In the genomic region with DNA sequence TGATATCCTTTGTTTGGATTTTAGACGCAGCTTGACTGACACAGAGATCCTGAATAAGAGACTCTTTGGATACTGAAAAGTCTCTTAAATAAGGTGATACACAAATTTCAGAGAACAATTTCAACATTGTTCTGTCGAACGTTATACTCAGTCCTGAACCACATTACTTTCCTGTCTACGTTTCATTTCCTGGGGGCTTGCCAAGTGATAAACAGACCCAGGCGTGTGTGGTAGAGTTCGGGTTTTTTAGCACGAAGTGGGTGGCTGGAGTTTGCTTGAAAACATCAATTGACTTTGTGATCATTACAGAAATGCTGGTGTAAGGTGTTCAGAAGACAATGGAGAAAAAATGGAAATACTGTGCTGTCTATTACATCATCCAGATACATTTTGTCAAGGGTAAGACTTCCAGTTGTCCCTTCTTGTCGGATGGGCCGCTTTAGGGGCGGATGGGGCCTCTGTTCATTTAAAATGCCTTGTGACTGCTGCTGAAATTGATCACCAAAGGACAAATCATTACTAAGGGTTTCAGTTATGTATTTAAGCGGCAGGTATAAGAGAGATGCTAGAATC, we compare ENCODE assay signal across 9 cellular contexts. TPM values are rescaled to one million over a fixed set of nuclear protein-coding genes. Genes with fewer than 3 reads are reported as not detected.
DNase-seq lines count a peak whose midpoint lies in the region; ATAC-seq and TF ChIP-seq lines count a peak whose summit lies in the region.
"Had no signal": no experiment of that assay in that cellular context is flagged by ENCODE, and none has a peak within 500 bp of the region (broad histone marks: within the 10 kb centered on the region; RNA-seq: fewer than 3 reads in every experiment).

A gene with protein sequence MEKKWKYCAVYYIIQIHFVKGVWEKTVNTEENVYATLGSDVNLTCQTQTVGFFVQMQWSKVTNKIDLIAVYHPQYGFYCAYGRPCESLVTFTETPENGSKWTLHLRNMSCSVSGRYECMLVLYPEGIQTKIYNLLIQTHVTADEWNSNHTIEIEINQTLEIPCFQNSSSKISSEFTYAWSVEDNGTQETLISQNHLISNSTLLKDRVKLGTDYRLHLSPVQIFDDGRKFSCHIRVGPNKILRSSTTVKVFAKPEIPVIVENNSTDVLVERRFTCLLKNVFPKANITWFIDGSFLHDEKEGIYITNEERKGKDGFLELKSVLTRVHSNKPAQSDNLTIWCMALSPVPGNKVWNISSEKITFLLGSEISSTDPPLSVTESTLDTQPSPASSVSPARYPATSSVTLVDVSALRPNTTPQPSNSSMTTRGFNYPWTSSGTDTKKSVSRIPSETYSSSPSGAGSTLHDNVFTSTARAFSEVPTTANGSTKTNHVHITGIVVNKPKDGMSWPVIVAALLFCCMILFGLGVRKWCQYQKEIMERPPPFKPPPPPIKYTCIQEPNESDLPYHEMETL (plus strand): TSS at position 287 of the 573 bp plus-strand sequence. CDS start 52 bp downstream, at position 339.

- ATAC-seq in GM18867 (IDR thresholded peaks at IDR 0.05; ENCODE audit: unreplicated experiment) (peak; percentile 33), HG03108 (IDR thresholded peaks at IDR 0.05; ENCODE audit: unreplicated experiment) (peak; percentile 46), HG03439 (IDR thresholded peaks at IDR 0.05; ENCODE audit: unreplicated experiment) (no peak)
- ATAC-seq in activated CD8-positive, alpha-beta T cell treated with anti-CD3 and anti-CD28 coated beads, Interleukin-2, amount 10 ng/mL, durations not matched to agents 7 days and 5 days: peak; percentile 73
- ATAC-seq: left colon had no signal

- no peaks in the 10 kb centered on the region for H3K9me3 Mint-ChIP-seq in activated CD8-positive, alpha-beta T cell treated with anti-CD3 and anti-CD28 coated beads, Interleukin-2, amount 10 ng/mL, durations not matched to agents 7 days and 5 days (ENCODE audit: insufficient read depth)
- H3K9me3 Mint-ChIP-seq in immature natural killer cell (no peaks in the 10 kb centered on the region), type B pancreatic cell (peaks cover 7% of the 10 kb centered on the region)
- H3K9me3 Mint-ChIP-seq in stimulated activated naive CD8-positive, alpha-beta T cell treated with anti-CD3 and anti-CD28 coated beads, Interleukin-15, Interleukin-2, amounts not matched to agents 100 ng/mL and 50 ng/mL, for 24 hours: no peaks in the 10 kb centered on the region

- H3K27me3 Mint-ChIP-seq in activated CD8-positive, alpha-beta T cell treated with anti-CD3 and anti-CD28 coated beads, Interleukin-2, amount 10 ng/mL, durations not matched to agents 7 days and 5 days (ENCODE audit: low read depth): no peaks in the 10 kb centered on the region
- H3K27me3 Mint-ChIP-seq in immature natural killer cell (ENCODE audit: low read depth in 3 of 3): peaks cover 4 to 13% (median 6%) of the 10 kb centered on the region in 3 donors
- no peaks in the 10 kb centered on the region for H3K27me3 Mint-ChIP-seq in stimulated activated naive CD8-positive, alpha-beta T cell treated with anti-CD3 and anti-CD28 coated beads, Interleukin-15, Interleukin-2, amounts not matched to agents 100 ng/mL and 50 ng/mL, for 24 hours
- no peaks in the 10 kb centered on the region for H3K27me3 Mint-ChIP-seq in type B pancreatic cell

- H3K36me3 Mint-ChIP-seq in activated CD8-positive, alpha-beta T cell treated with anti-CD3 and anti-CD28 coated beads, Interleukin-2, amount 10 ng/mL, durations not matched to agents 7 days and 5 days (ENCODE audit: low read depth): peaks cover 56% of the 10 kb centered on the region
- H3K36me3 Mint-ChIP-seq in immature natural killer cell: peaks cover 9 to 10% (median 10%) of the 10 kb centered on the region in 3 donors
- H3K36me3 Mint-ChIP-seq in stimulated activated naive CD8-positive, alpha-beta T cell treated with anti-CD3 and anti-CD28 coated beads, Interleukin-15, Interleukin-2, amounts not matched to agents 100 ng/mL and 50 ng/mL, for 24 hours (ENCODE audit: low read depth): peaks cover 16% of the 10 kb centered on the region
- no peaks in the 10 kb centered on the region for H3K36me3 Mint-ChIP-seq in type B pancreatic cell

- peaks cover 67% of the 10 kb centered on the region for H3K4me1 Mint-ChIP-seq in activated CD8-positive, alpha-beta T cell treated with anti-CD3 and anti-CD28 coated beads, Interleukin-2, amount 10 ng/mL, durations not matched to agents 7 days and 5 days (ENCODE audit: low read depth)
- H3K4me1 Mint-ChIP-seq in immature natural killer cell (peaks cover 0 to 84% of the 10 kb centered on the region in 2 donors), type B pancreatic cell (ENCODE audit: unreplicated experiment) (peaks cover 18% of the 10 kb centered on the region)
- H3K4me1 Mint-ChIP-seq in stimulated activated naive CD8-positive, alpha-beta T cell treated with anti-CD3 and anti-CD28 coated beads, Interleukin-15, Interleukin-2, amounts not matched to agents 100 ng/mL and 50 ng/mL, for 24 hours (ENCODE audit: low read depth): peaks cover 55% of the 10 kb centered on the region

- POLR2A ChIA-PET in activated CD8-positive, alpha-beta T cell treated with anti-CD3 and anti-CD28 coated beads, Interleukin-2, amount 10 ng/mL, durations not matched to agents 7 days and 5 days (lab: Charles Lee): interaction anchor here (0.6 to 1.7 kb wide), 11 partner anchors 9 to 263 kb away, joined by 3 to 16 read pairs (median 4); no protein-coding TSS in a partner anchor

- DNase-seq in activated CD8-positive, alpha-beta T cell treated with anti-CD3 and anti-CD28 coated beads, Interleukin-2, amount 10 ng/mL, durations not matched to agents 7 days and 5 days: peak; percentile 84
- peak; percentile 74 to 78 (median 77) for DNase-seq in immature natural killer cell
- DNase-seq in HCEC 1CT: no peak
- DNase-seq in type B pancreatic cell (ENCODE audit: extremely low spot score, unreplicated experiment): no peak

- no peak within 1 kb of the TSS for H3K4me3 Mint-ChIP-seq in activated CD8-positive, alpha-beta T cell treated with anti-CD3 and anti-CD28 coated beads, Interleukin-2, amount 10 ng/mL, durations not matched to agents 7 days and 5 days
- peak within 1 kb of the TSS; percentile 29 to 92 (median 43) for H3K4me3 Mint-ChIP-seq in immature natural killer cell
- peak within 1 kb of the TSS; percentile 21 for H3K4me3 Mint-ChIP-seq in stimulated activated naive CD8-positive, alpha-beta T cell treated with anti-CD3 and anti-CD28 coated beads, Interleukin-15, Interleukin-2, amounts not matched to agents 100 ng/mL and 50 ng/mL, for 24 hours
- H3K4me3 Mint-ChIP-seq in type B pancreatic cell: no peak within 1 kb of the TSS

- CTCF ChIA-PET in activated CD8-positive, alpha-beta T cell treated with anti-CD3 and anti-CD28 coated beads, Interleukin-2, amount 10 ng/mL, durations not matched to agents 7 days and 5 days (lab: Charles Lee): interaction anchor here (0.7 to 6.0 kb wide), 10 partner anchors 68 to 1228 kb away, joined by 3 to 46 read pairs (median 4); no protein-coding TSS in a partner anchor

- H3K27ac Mint-ChIP-seq in activated CD8-positive, alpha-beta T cell treated with anti-CD3 and anti-CD28 coated beads, Interleukin-2, amount 10 ng/mL, durations not matched to agents 7 days and 5 days: peak within 1 kb of the TSS; percentile 99
- H3K27ac Mint-ChIP-seq in immature natural killer cell (peak within 1 kb of the TSS in 3 of 6 donors; percentile 97 to 99 (median 98)), type B pancreatic cell (no peak within 1 kb of the TSS)
- H3K27ac Mint-ChIP-seq in stimulated activated naive CD8-positive, alpha-beta T cell treated with anti-CD3 and anti-CD28 coated beads, Interleukin-15, Interleukin-2, amounts not matched to agents 100 ng/mL and 50 ng/mL, for 24 hours: no peak within 1 kb of the TSS

- TF ChIP-seq CTCF in type B pancreatic cell (conservative IDR thresholded peaks at IDR 0.05): no peak

RNA-seq across cellular contexts. Expression of the gene that starts here (rescaled TPM):
- 100 to 1,000 TPM; 293 to 303 TPM for total RNA-seq in activated CD8-positive, alpha-beta T cell treated with anti-CD3 and anti-CD28 coated beads, Interleukin-2, amount 10 ng/mL, durations not matched to agents 7 days and 5 days
- polyA plus RNA-seq in immature natural killer cell: 100 to 1,000 TPM; 206 to 251 (median 217) TPM
- not detected in 2 replicates for total RNA-seq in type B pancreatic cell (ENCODE audit: low replicate concordance)

Comparison
In these comparisons a context has a peak if more than half of its experiments do, and no peak if none do; other contexts are left out.
1. RNA of the gene that starts here (total RNA-seq): 293 to 303 TPM in activated CD8-positive, alpha-beta T cell treated with anti-CD3 and anti-CD28 coated beads, Interleukin-2, amount 10 ng/mL, durations not matched to agents 7 days and 5 days; not detected in type B pancreatic cell; every median in the first group is over 100 times any median in the second.
2. DNase-seq: peak in activated CD8-positive, alpha-beta T cell treated with anti-CD3 and anti-CD28 coated beads, Interleukin-2, amount 10 ng/mL, durations not matched to agents 7 days and 5 days (single experiment) and immature natural killer cell (3 of 3); none in HCEC 1CT (single experiment) and type B pancreatic cell (single experiment).
3. H3K4me3 Mint-ChIP-seq: peak in immature natural killer cell (5 of 5) and stimulated activated naive CD8-positive, alpha-beta T cell treated with anti-CD3 and anti-CD28 coated beads, Interleukin-15, Interleukin-2, amounts not matched to agents 100 ng/mL and 50 ng/mL, for 24 hours (single experiment); none in activated CD8-positive, alpha-beta T cell treated with anti-CD3 and anti-CD28 coated beads, Interleukin-2, amount 10 ng/mL, durations not matched to agents 7 days and 5 days (single experiment) and type B pancreatic cell (single experiment).